Comparison of ENCODE assay signal across 10 cellular contexts in genomic region chr6:85640806-85641205, GRCh38. TPM values are rescaled to one million over a fixed set of nuclear protein-coding genes. Genes with fewer than 3 reads are reported as not detected.
DNase-seq lines count a peak whose midpoint lies in the region; ATAC-seq, FAIRE-seq and TF ChIP-seq lines count a peak whose summit lies in the region.
"Had no signal": no experiment of that assay in that cellular context is flagged by ENCODE, and none has a peak within 500 bp of the region (broad histone marks: within the 10 kb centered on the region; RNA-seq: fewer than 3 reads in every experiment).

No MANE protein-coding gene starts in this region.

- peak overlapping the region; percentile 93 for H3K27ac Mint-ChIP-seq in activated naive CD4-positive, alpha-beta T cell treated with anti-CD3 and anti-CD28 coated beads for 36 hours
- peak overlapping the region; percentile 98 for H3K27ac Mint-ChIP-seq in activated naive CD8-positive, alpha-beta T cell treated with anti-CD3 and anti-CD28 coated beads, Interleukin-2, amount 50 U/mL, for 24 hours

- H3K4me1 ChIP-seq in HepG2 (ENCODE audit: insufficient read depth, low read length) (peaks cover 54% of the 10 kb centered on the region), transverse colon (peaks cover 9 to 51% (median 34%) of the 10 kb centered on the region in 4 donors)

- TF ChIP-seq RAD21 in HepG2 (CRISPR knock-in tag; IDR thresholded peaks at IDR 0.05) = no peak

- in situ Hi-C loops in HepG2 (cut with HindIII; ENCODE audit: extremely low pct_ligation_motif_present, low pct_unique_long_range_greater_than_20kb) = loop anchor here (5.0 kb wide), 1 partner anchor 36 kb away; no protein-coding TSS in a partner anchor
- in situ Hi-C loops in transverse colon (cut with MboI; ENCODE audit: low pct_ligation_motif_present in 1 of 4, low pct_unique_long_range_greater_than_20kb in 1 of 4, low sequenced_read_pairs in 3 of 4) = no loop called here

- peaks cover 51% of the 10 kb centered on the region for H3K4me1 Mint-ChIP-seq in activated naive CD4-positive, alpha-beta T cell treated with anti-CD3 and anti-CD28 coated beads for 36 hours (ENCODE audit: low read depth)
- peaks cover 57% of the 10 kb centered on the region for H3K4me1 Mint-ChIP-seq in activated naive CD8-positive, alpha-beta T cell treated with anti-CD3 and anti-CD28 coated beads, Interleukin-2, amount 50 U/mL, for 24 hours

- TF ChIP-seq POLR2A in HepG2 (IDR thresholded peaks at IDR 0.05; ENCODE audit: insufficient read depth in 1 of 2, low read depth in 2 of 2, low read length in 2 of 2) = no peak
- TF ChIP-seq POLR2A in transverse colon (IDR thresholded peaks at IDR 0.05) = no peak

- no peaks in the 10 kb centered on the region; a peak in 1 of 5 replicates for H3K27me3 ChIP-seq in HepG2 (ENCODE audit: control insufficient read depth in 1 of 2, insufficient read depth in 2 of 2, low read length in 2 of 2)
- H3K27me3 ChIP-seq in transverse colon = no peaks in the 10 kb centered on the region

- peaks cover 58% of the 10 kb centered on the region for H3K36me3 Mint-ChIP-seq in activated naive CD4-positive, alpha-beta T cell treated with anti-CD3 and anti-CD28 coated beads for 36 hours (ENCODE audit: low read depth)
- peaks cover 63% of the 10 kb centered on the region for H3K36me3 Mint-ChIP-seq in activated naive CD8-positive, alpha-beta T cell treated with anti-CD3 and anti-CD28 coated beads, Interleukin-2, amount 50 U/mL, for 24 hours (ENCODE audit: low read depth)

- no peaks in the 10 kb centered on the region for H3K9me3 Mint-ChIP-seq in activated naive CD4-positive, alpha-beta T cell treated with anti-CD3 and anti-CD28 coated beads for 36 hours
- no peaks in the 10 kb centered on the region for H3K9me3 Mint-ChIP-seq in activated naive CD8-positive, alpha-beta T cell treated with anti-CD3 and anti-CD28 coated beads, Interleukin-2, amount 50 U/mL, for 24 hours

- no peaks in the 10 kb centered on the region for H3K27me3 Mint-ChIP-seq in activated naive CD4-positive, alpha-beta T cell treated with anti-CD3 and anti-CD28 coated beads for 36 hours (ENCODE audit: low read depth)
- H3K27me3 Mint-ChIP-seq in activated naive CD8-positive, alpha-beta T cell treated with anti-CD3 and anti-CD28 coated beads, Interleukin-2, amount 50 U/mL, for 24 hours = no peaks in the 10 kb centered on the region

- POLR2A ChIA-PET in HepG2 (lab: Yijun Ruan, JAX) = interaction anchor here (0.7 to 4.3 kb wide), 2 partner anchors 9 to 38 kb away, joined by 5 to 27 read pairs; no protein-coding TSS in a partner anchor

- FAIRE-seq in HepG2 (lab: Jason Lieb, UNC) = no peak
- FAIRE-seq: endometrium had no signal

- no TSS peak for BruUV-seq in HepG2 (replicated peaks; lab: Mats Ljungman, UMichigan)

- H3K4me3 Mint-ChIP-seq in activated naive CD4-positive, alpha-beta T cell treated with anti-CD3 and anti-CD28 coated beads for 36 hours = peak overlapping the region; percentile 84
- peak overlapping the region; percentile 96 for H3K4me3 Mint-ChIP-seq in activated naive CD8-positive, alpha-beta T cell treated with anti-CD3 and anti-CD28 coated beads, Interleukin-2, amount 50 U/mL, for 24 hours

- no peak for DNase-seq in activated naive CD4-positive, alpha-beta T cell treated with anti-CD3 and anti-CD28 coated beads for 36 hours
- DNase-seq in activated naive CD4-positive, alpha-beta T cell treated with anti-CD3 and anti-CD28 coated beads, Interleukin-2, amount 50 U/mL, for 16 hours = no peak
- DNase-seq in activated naive CD8-positive, alpha-beta T cell treated with anti-CD3 and anti-CD28 coated beads, Interleukin-2, amount 50 U/mL, for 24 hours = no peak
- DNase-seq in HepG2 (ENCODE audit: low spot score) (no peak), transverse colon (no peak), occipital lobe (lab: John Stamatoyannopoulos, UW) (no peak), SHP77 (lab: John Stamatoyannopoulos, UW) (no peak)
- DNase-seq: NCI-H1930 had no signal

- 14% methylated on average over 3 of the region's 3 CpGs for WGBS in HepG2 (ENCODE audit: low lambda C conversion rate)
- 16 to 18% methylated on average over 3 of the region's 3 CpGs for WGBS in transverse colon (ENCODE audit: low coverage in 1 of 2), 2 donors

- H3K27ac ChIP-seq in HepG2 (ENCODE audit: extremely low read length, insufficient read depth, low read length) = no peak overlapping the region
- H3K27ac ChIP-seq in transverse colon = peak overlapping the region in 3 of 4 donors; percentile 97 to 99 (median 98)

- CTCF ChIA-PET in activated naive CD4-positive, alpha-beta T cell treated with anti-CD3 and anti-CD28 coated beads for 36 hours (lab: Charles Lee) = interaction anchor here (0.6 to 3.4 kb wide), 4 partner anchors 9 to 112 kb away, joined by 3 to 17 read pairs (median 4); no protein-coding TSS in a partner anchor
- CTCF ChIA-PET in HepG2 (lab: Yijun Ruan, JAX; ENCODE audit: low intra/inter-chr PET ratio, low total read pairs) = no interaction called here

- intact Hi-C loops in activated naive CD4-positive, alpha-beta T cell treated with anti-CD3 and anti-CD28 coated beads for 36 hours (cut with micrococcal nuclease) = loop anchor here (2.0 to 5.0 kb wide), 3 partner anchors 16 to 1414 kb away; partner anchors contain the start of gene CEP162
- intact Hi-C loops in HepG2 (cut with micrococcal nuclease; ENCODE audit: unreplicated experiment) = no loop called here
- intact Hi-C loops in transverse colon (cut with DNase I; ENCODE audit: low total_unique reads) = no loop called here

- H3K36me3 ChIP-seq in HepG2 (replicated peaks in 1 of 2; ENCODE audit: control insufficient read depth in 1 of 2, insufficient read depth in 2 of 2, low read length in 2 of 2) = peaks cover 6 to 44% of the 10 kb centered on the region in 2 experiments
- peaks cover 0 to 34% (median 16%) of the 10 kb centered on the region in 4 donors for H3K36me3 ChIP-seq in transverse colon

- TF ChIP-seq CTCF in HepG2 (CRISPR knock-in tag; IDR thresholded peaks at IDR 0.05) (no peak), transverse colon (IDR thresholded peaks at IDR 0.05) (no peak)

- ATAC-seq in activated naive CD8-positive, alpha-beta T cell treated with anti-CD3 and anti-CD28 coated beads, Interleukin-2, amount 50 U/mL, for 24 hours = no peak
- ATAC-seq in HepG2 = no peak
- no peak for ATAC-seq in esophagus mucosa

- H4K20me1 ChIP-seq in HepG2 (ENCODE audit: insufficient read depth, low read length) = peaks cover 52% of the 10 kb centered on the region

- H3K4me3 ChIP-seq in HepG2 (replicated peaks in 1 of 3; ENCODE audit: insufficient read depth in 1 of 3, low read depth in 2 of 3, low read length in 3 of 3) (peak overlapping the region; percentile 78 to 96 (median 96)), transverse colon (peak overlapping the region in 3 of 4 donors; percentile 66 to 96 (median 94))

- H3K4me2 ChIP-seq in HepG2 (ENCODE audit: low read depth, low read length) = peak overlapping the region; percentile 85

- TF ChIP-seq EP300 in HepG2 (IDR thresholded peaks at IDR 0.05; ENCODE audit: low read depth in 2 of 2, low read length in 2 of 2) = no peak
- no peak for TF ChIP-seq EP300 in HepG2 (CRISPR knock-in tag; IDR thresholded peaks at IDR 0.05; ENCODE audit: borderline replicate concordance)
- no peak for TF ChIP-seq EP300 in transverse colon (IDR thresholded peaks at IDR 0.05; ENCODE audit: low read depth)

- peaks cover 68% of the 10 kb centered on the region for H3K79me2 ChIP-seq in HepG2 (ENCODE audit: insufficient read depth, low read length)

- H3K9me3 ChIP-seq in HepG2 (ENCODE audit: low read length) (no peaks in the 10 kb centered on the region), transverse colon (no peaks in the 10 kb centered on the region)

- H2AFZ ChIP-seq in HepG2 (ENCODE audit: low read length) = no peak overlapping the region

- peak overlapping the region; percentile 99 for H3K9ac ChIP-seq in HepG2 (ENCODE audit: insufficient read depth, low read depth, low read length)

RNA-seq across cellular contexts. Expression of gene SYNCRIP, which starts 1.9 kb away (rescaled TPM):
- total RNA-seq in activated naive CD4-positive, alpha-beta T cell treated with anti-CD3 and anti-CD28 coated beads for 36 hours = 100 to 1,000 TPM; 106 to 109 TPM
- total RNA-seq in HepG2 (2016; rRNA removed; fragmentation: Illumina TruSeq; extraction: Trizol) (112 and 183 TPM in 2 replicates), transverse colon (10 to 100 TPM; 27.7 to 84.8 (median 41.9) TPM), esophagus mucosa (90.9 TPM), occipital lobe (118 TPM)
- 11.4 and 13.0 TPM in 2 replicates for total RNA-seq in HepG2 (2016; cell fraction: cytosol; rRNA removed; fragmentation: Illumina TruSeq; extraction: Trizol; ENCODE audit: low read depth)
- total RNA-seq in HepG2 (2016; cell fraction: insoluble cytoplasmic fraction; rRNA removed; fragmentation: Illumina TruSeq; extraction: Trizol) = 101 and 177 TPM in 2 replicates
- 28.5 and 32.6 TPM in 2 replicates for total RNA-seq in HepG2 (2016; cell fraction: membrane; rRNA removed; fragmentation: Illumina TruSeq; extraction: Trizol)
- 112 TPM in 2 replicates for total RNA-seq in HepG2 (2016; cell fraction: nucleus; rRNA removed; fragmentation: Illumina TruSeq; extraction: Trizol)
- 6.8 and 8.1 TPM in 2 replicates for polyA plus RNA-seq in HepG2 (2011; rRNA removed)
- polyA plus RNA-seq in HepG2 (2011; cell fraction: cytosol; rRNA removed) = 3.2 and 5.2 TPM in 2 replicates
- 6.9 and 7.9 TPM in 2 replicates for polyA plus RNA-seq in HepG2 (2011; cell fraction: nucleus; rRNA removed)
- 41.5 and 63.8 TPM in 2 replicates for polyA plus RNA-seq in HepG2 (2012)
- 5.1 and 5.8 TPM in 2 replicates for polyA plus RNA-seq in HepG2 (2016; cell fraction: cytosol; fragmentation: Illumina TruSeq; extraction: Trizol; ENCODE audit: low read depth)
- 185 and 186 TPM in 2 replicates for polyA plus RNA-seq in HepG2 (2016; cell fraction: insoluble cytoplasmic fraction; fragmentation: Illumina TruSeq; extraction: Trizol; ENCODE audit: low read depth)
- polyA plus RNA-seq in HepG2 (2016; cell fraction: membrane; fragmentation: Illumina TruSeq; extraction: Trizol; ENCODE audit: low read depth) = 12.7 and 15.0 TPM in 2 replicates
- polyA plus RNA-seq in HepG2 (2016; cell fraction: nucleus; fragmentation: Illumina TruSeq; extraction: Trizol; ENCODE audit: insufficient read depth, low read depth) = 74.1 and 83.2 TPM in 2 replicates
- polyA minus RNA-seq in HepG2 (2011; rRNA and poly(A)+ RNA removed; ENCODE audit: low replicate concordance) = 7.5 and 23.4 TPM in 2 replicates
- polyA minus RNA-seq in HepG2 (2011; cell fraction: cytosol; rRNA and poly(A)+ RNA removed) = 13.1 and 17.5 TPM in 2 replicates
- polyA minus RNA-seq in HepG2 (2011; cell fraction: nucleus; rRNA and poly(A)+ RNA removed) = 70.1 and 89.5 TPM in 2 replicates

RNA-seq across cellular contexts. Expression of gene SNX14, which starts 47.1 kb away (rescaled TPM):
- total RNA-seq in activated naive CD4-positive, alpha-beta T cell treated with anti-CD3 and anti-CD28 coated beads for 36 hours = 10 to 100 TPM; 18.8 to 22.6 TPM
- 61.9 and 112 TPM in 2 replicates for total RNA-seq in HepG2 (2016; rRNA removed; fragmentation: Illumina TruSeq; extraction: Trizol)
- 41.2 and 50.0 TPM in 2 replicates for total RNA-seq in HepG2 (2016; cell fraction: cytosol; rRNA removed; fragmentation: Illumina TruSeq; extraction: Trizol; ENCODE audit: low read depth)
- total RNA-seq in HepG2 (2016; cell fraction: insoluble cytoplasmic fraction; rRNA removed; fragmentation: Illumina TruSeq; extraction: Trizol) = 54.2 and 101 TPM in 2 replicates
- total RNA-seq in HepG2 (2016; cell fraction: membrane; rRNA removed; fragmentation: Illumina TruSeq; extraction: Trizol) = 32.9 and 40.9 TPM in 2 replicates
- total RNA-seq in HepG2 (2016; cell fraction: nucleus; rRNA removed; fragmentation: Illumina TruSeq; extraction: Trizol) = 146 and 153 TPM in 2 replicates
- 70.1 and 83.5 TPM in 2 replicates for polyA plus RNA-seq in HepG2 (2011; rRNA removed)
- 33.1 and 52.9 TPM in 2 replicates for polyA plus RNA-seq in HepG2 (2011; cell fraction: cytosol; rRNA removed)
- 54.3 and 59.6 TPM in 2 replicates for polyA plus RNA-seq in HepG2 (2011; cell fraction: nucleus; rRNA removed)
- polyA plus RNA-seq in HepG2 (2012) = 72.4 and 94.2 TPM in 2 replicates
- 6.0 and 7.3 TPM in 2 replicates for polyA plus RNA-seq in HepG2 (2016; cell fraction: cytosol; fragmentation: Illumina TruSeq; extraction: Trizol; ENCODE audit: low read depth)
- 42.2 and 43.7 TPM in 2 replicates for polyA plus RNA-seq in HepG2 (2016; cell fraction: insoluble cytoplasmic fraction; fragmentation: Illumina TruSeq; extraction: Trizol; ENCODE audit: low read depth)
- polyA plus RNA-seq in HepG2 (2016; cell fraction: membrane; fragmentation: Illumina TruSeq; extraction: Trizol; ENCODE audit: low read depth) = 12.2 and 13.6 TPM in 2 replicates
- polyA plus RNA-seq in HepG2 (2016; cell fraction: nucleus; fragmentation: Illumina TruSeq; extraction: Trizol; ENCODE audit: insufficient read depth, low read depth) = 146 and 157 TPM in 2 replicates
- 25.1 and 77.1 TPM in 2 replicates for polyA minus RNA-seq in HepG2 (2011; rRNA and poly(A)+ RNA removed; ENCODE audit: low replicate concordance)
- polyA minus RNA-seq in HepG2 (2011; cell fraction: cytosol; rRNA and poly(A)+ RNA removed) = 52.8 and 53.6 TPM in 2 replicates
- 161 and 172 TPM in 2 replicates for polyA minus RNA-seq in HepG2 (2011; cell fraction: nucleus; rRNA and poly(A)+ RNA removed)
- total RNA-seq in transverse colon = 100 to 1,000 TPM in 3 of 4 donors, 10 to 100 TPM in 1; 27.3 to 134 (median 116) TPM
- total RNA-seq in esophagus mucosa = 35.2 TPM
- 204 TPM for total RNA-seq in occipital lobe
